In the genomic region with DNA sequence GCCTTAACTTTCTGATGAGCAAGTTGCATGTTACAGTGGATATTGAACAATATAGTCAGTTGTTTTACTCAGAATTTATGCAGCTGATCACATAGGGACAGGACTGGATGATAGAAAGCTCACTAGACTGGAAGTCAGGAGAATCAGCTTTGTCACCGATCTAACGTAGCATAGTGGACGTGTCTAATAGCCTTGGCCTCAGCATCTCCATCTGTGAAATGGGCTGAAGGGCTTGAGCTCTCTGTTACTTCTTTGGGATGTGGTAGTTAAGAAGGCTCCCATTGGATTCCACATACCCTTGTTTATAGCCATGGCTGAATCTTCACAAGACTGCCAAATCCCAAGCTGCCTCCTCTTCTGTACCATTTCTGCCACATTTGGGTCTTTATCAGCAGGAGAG, we compare ENCODE assay signal across 19 cellular contexts.
DNase-seq lines count a peak whose midpoint lies in the region; ATAC-seq, FAIRE-seq and TF ChIP-seq lines count a peak whose summit lies in the region.
"Had no signal": no experiment of that assay in that cellular context is flagged by ENCODE, and none has a peak within 500 bp of the region (broad histone marks: within the 10 kb centered on the region; RNA-seq: fewer than 3 reads in every experiment).

No MANE protein-coding gene starts in this region.

- no peak overlapping the region for H3K27ac ChIP-seq in HepG2 (ENCODE audit: extremely low read length, insufficient read depth, low read length)
- no peak overlapping the region for H3K27ac ChIP-seq in right lobe of liver
- H3K27ac ChIP-seq in dorsolateral prefrontal cortex, result peak overlapping the region in 47 of 59 donors; percentile 0 to 86 (median 69)
- H3K27ac ChIP-seq in substantia nigra (ENCODE audit: low read depth, low read length, poor library complexity, severe bottlenecking), result peak overlapping the region; percentile 3
- H3K27ac ChIP-seq: 22Rv1, A549, C4-2B had no signal

- no peak overlapping the region for H3K4me2 ChIP-seq in HepG2 (ENCODE audit: low read depth, low read length)
- H3K4me2 ChIP-seq: A549 had no signal

- intact Hi-C loops in HepG2 (cut with micrococcal nuclease; ENCODE audit: unreplicated experiment), result no loop called here
- intact Hi-C loops in right lobe of liver (cut with DNase I), result no loop called here
- intact Hi-C loops in dorsolateral prefrontal cortex (cut with DNase I), result no loop called here

- H3K27me3 ChIP-seq in HepG2 (ENCODE audit: control insufficient read depth in 1 of 2, insufficient read depth in 2 of 2, low read length in 2 of 2) (no peaks in the 10 kb centered on the region), right lobe of liver (no peaks in the 10 kb centered on the region), dorsolateral prefrontal cortex (no peaks in the 10 kb centered on the region)

- BruUV-seq in HepG2 (replicated peaks; lab: Mats Ljungman, UMichigan), result no TSS peak

- ATAC-seq in HepG2 (no peak), right lobe of liver (no peak), HG03045 (IDR thresholded peaks at IDR 0.05; ENCODE audit: unreplicated experiment) (no peak), HG03139 (IDR thresholded peaks at IDR 0.05; ENCODE audit: unreplicated experiment) (no peak)
- ATAC-seq: A549 had no signal

- WGBS in HepG2 (ENCODE audit: low lambda C conversion rate), result 52% methylated on average over 3 of the region's 3 CpGs
- 93% methylated on average over 3 of the region's 3 CpGs for WGBS in right lobe of liver (ENCODE audit: insufficient coverage, low coverage, low lambda C conversion rate, missing lambda C conversion rate)

- TF ChIP-seq POLR2A in HepG2 (IDR thresholded peaks at IDR 0.05; ENCODE audit: insufficient read depth in 1 of 2, low read depth in 2 of 2, low read length in 2 of 2), result no peak
- TF ChIP-seq POLR2A in right lobe of liver (IDR thresholded peaks at IDR 0.05), result no peak

- in situ Hi-C loops in HepG2 (cut with HindIII; ENCODE audit: extremely low pct_ligation_motif_present, low pct_unique_long_range_greater_than_20kb), result no loop called here

- H2AFZ ChIP-seq in HepG2 (ENCODE audit: low read length), result no peak overlapping the region

- POLR2A ChIA-PET in HepG2 (lab: Yijun Ruan, JAX), result no interaction called here

- H3K4me3 ChIP-seq in HepG2 (replicated peaks in 1 of 3; ENCODE audit: insufficient read depth in 1 of 3, low read depth in 2 of 3, low read length in 3 of 3) (no peak overlapping the region), right lobe of liver (no peak overlapping the region), dorsolateral prefrontal cortex (peak overlapping the region in 24 of 59 donors; percentile 0 to 52 (median 29))
- H3K4me3 ChIP-seq: A549, HAP-1 had no signal

- DNase-seq in HepG2 (ENCODE audit: low spot score) (no peak), right lobe of liver (no peak), dorsolateral prefrontal cortex (no peak), substantia nigra (lab: John Stamatoyannopoulos, UW) (no peak), germinal center (ENCODE audit: low spot score) (no peak)
- DNase-seq: AML-193; Caco-2; CD4-positive, alpha-beta T cell; DMS79; GDM1 had no signal

- no peak for FAIRE-seq in HepG2 (lab: Jason Lieb, UNC)
- FAIRE-seq: A549, D721Med, GM12892, GM18507 had no signal

- no peak for TF ChIP-seq RAD21 in HepG2 (CRISPR knock-in tag; IDR thresholded peaks at IDR 0.05)

- H3K36me3 ChIP-seq in HepG2 (replicated peaks in 1 of 2; ENCODE audit: control insufficient read depth in 1 of 2, insufficient read depth in 2 of 2, low read length in 2 of 2), result no peaks in the 10 kb centered on the region
- H3K36me3 ChIP-seq in right lobe of liver, result no peaks in the 10 kb centered on the region
- H3K36me3 ChIP-seq: HAP-1 had no signal

- no peaks in the 10 kb centered on the region for H4K20me1 ChIP-seq in HepG2 (ENCODE audit: insufficient read depth, low read length)

- H3K4me1 ChIP-seq in HepG2 (ENCODE audit: insufficient read depth, low read length) (no peaks in the 10 kb centered on the region), right lobe of liver (no peaks in the 10 kb centered on the region)
- H3K4me1 ChIP-seq: A549, Caco-2, HAP-1 had no signal

- H3K9me3 ChIP-seq in HepG2 (ENCODE audit: low read length), result no peaks in the 10 kb centered on the region
- H3K9me3 ChIP-seq in right lobe of liver, result no peaks in the 10 kb centered on the region
- H3K9me3 ChIP-seq: A549, Caco-2 had no signal

- TF ChIP-seq CTCF in HepG2 (CRISPR knock-in tag; IDR thresholded peaks at IDR 0.05) (no peak), right lobe of liver (IDR thresholded peaks at IDR 0.05) (no peak), dorsolateral prefrontal cortex (IDR thresholded peaks at IDR 0.05 in 54 of 56, conservative IDR thresholded peaks at IDR 0.05 in 2 of 56; ENCODE audit: low read depth in 1 of 56, partially characterized antibody in 56 of 56) (no peak)

- CTCF ChIA-PET in HepG2 (lab: Yijun Ruan, JAX; ENCODE audit: low intra/inter-chr PET ratio, low total read pairs), result no interaction called here

- H3K9ac ChIP-seq in HepG2 (ENCODE audit: insufficient read depth, low read depth, low read length), result no peak overlapping the region

- H3K79me2 ChIP-seq in HepG2 (ENCODE audit: insufficient read depth, low read length), result no peaks in the 10 kb centered on the region

- TF ChIP-seq EP300 in HepG2 (IDR thresholded peaks at IDR 0.05; ENCODE audit: low read depth in 2 of 2, low read length in 2 of 2) (no peak), HepG2 (CRISPR knock-in tag; IDR thresholded peaks at IDR 0.05; ENCODE audit: borderline replicate concordance) (no peak)

TF ChIP-seq in HepG2, 621 proteins besides CTCF, POLR2A, EP300 and RAD21:
- TF ChIP-seq ZNF629 (CRISPR knock-in tag; conservative IDR thresholded peaks at IDR 0.05), result peak; percentile 66; the same call in 1 of the 2 replicates
- no peak for TF ChIP-seq ZFP36L2 (CRISPR knock-in tag; IDR thresholded peaks at IDR 0.05)

Comparison
In these comparisons a context has a peak if more than half of its experiments do, and no peak if none do; other contexts are left out.
1. H3K27ac ChIP-seq: peak in dorsolateral prefrontal cortex (47 of 59) and substantia nigra (single experiment); none in HepG2 (single experiment) and right lobe of liver (0 of 3).